8 cellular contexts compared by ENCODE assay signal in the genomic region with DNA sequence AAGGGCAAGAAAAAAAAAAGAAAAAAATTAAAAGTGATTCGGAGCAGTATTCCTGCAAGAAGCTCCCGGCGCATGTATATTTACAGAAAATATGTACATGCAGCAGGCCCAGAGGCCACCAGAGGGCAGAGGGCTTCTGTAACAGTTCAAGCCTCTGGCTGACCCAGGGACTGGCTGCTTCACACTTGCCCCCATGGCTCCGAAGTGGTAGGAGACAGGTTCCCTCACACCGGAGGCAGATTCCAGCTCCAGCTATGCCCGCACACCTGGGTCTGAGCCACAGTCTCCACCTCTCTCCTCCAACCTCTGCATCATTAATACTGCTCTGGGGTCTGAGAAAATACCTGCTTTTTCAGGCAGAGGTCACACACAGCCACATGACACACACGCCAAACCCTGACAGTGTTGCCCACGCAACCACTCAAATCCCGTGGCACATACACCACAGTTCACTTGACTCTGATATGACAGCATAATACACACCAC. TPM values are rescaled to one million over a fixed set of nuclear protein-coding genes. Genes with fewer than 3 reads are reported as not detected.
DNase-seq lines count a peak whose midpoint lies in the region; ATAC-seq and TF ChIP-seq lines count a peak whose summit lies in the region.

No MANE protein-coding gene starts in this region.

- peaks cover 31% of the 10 kb centered on the region for H3K4me1 Mint-ChIP-seq in activated CD4-positive, alpha-beta memory T cell treated with anti-CD3 and anti-CD28 coated beads for 36 hours (ENCODE audit: low read depth)
- peaks cover 15% of the 10 kb centered on the region for H3K4me1 Mint-ChIP-seq in neural progenitor cell

- peaks cover 20% of the 10 kb centered on the region for H3K36me3 Mint-ChIP-seq in activated CD4-positive, alpha-beta memory T cell treated with anti-CD3 and anti-CD28 coated beads for 36 hours
- no peaks in the 10 kb centered on the region for H3K36me3 Mint-ChIP-seq in neural progenitor cell

- peaks cover 0 to 98% (median 13%) of the 10 kb centered on the region in 3 donors for H3K4me1 ChIP-seq in esophagus squamous epithelium
- no peaks in the 10 kb centered on the region for H3K4me1 ChIP-seq in neural progenitor cell

- H3K79me2 ChIP-seq in neural progenitor cell (ENCODE audit: low read depth), result no peaks in the 10 kb centered on the region

- intact Hi-C loops in activated CD4-positive, alpha-beta memory T cell treated with anti-CD3 and anti-CD28 coated beads for 36 hours (cut with micrococcal nuclease), result no loop called here
- intact Hi-C loops in esophagus squamous epithelium (cut with DNase I), result no loop called here

- no peak overlapping the region for H3K4me3 Mint-ChIP-seq in activated CD4-positive, alpha-beta memory T cell treated with anti-CD3 and anti-CD28 coated beads for 36 hours
- H3K4me3 Mint-ChIP-seq in neural progenitor cell, result peak overlapping the region; percentile 23

- H3K9me3 Mint-ChIP-seq in activated CD4-positive, alpha-beta memory T cell treated with anti-CD3 and anti-CD28 coated beads for 36 hours, result peaks cover 2% of the 10 kb centered on the region
- H3K9me3 Mint-ChIP-seq in neural progenitor cell, result no peaks in the 10 kb centered on the region

- peak overlapping the region; percentile 39 for H3K27ac Mint-ChIP-seq in activated CD4-positive, alpha-beta memory T cell treated with anti-CD3 and anti-CD28 coated beads for 36 hours
- peak overlapping the region; percentile 97 for H3K27ac Mint-ChIP-seq in neural progenitor cell

- no peak overlapping the region for H3K9ac ChIP-seq in neural progenitor cell

- H3K27me3 ChIP-seq in esophagus squamous epithelium (no peaks in the 10 kb centered on the region), neural progenitor cell (no peaks in the 10 kb centered on the region)

- TF ChIP-seq POLR2A in NB4 (IDR thresholded peaks at IDR 0.05; ENCODE audit: extremely low read depth, insufficient read length) (no peak), esophagus squamous epithelium (IDR thresholded peaks at IDR 0.05) (no peak)

- DNase-seq in NCI-H1105 treated with DMSO at 0.1 percent for 48 hours (lab: John Stamatoyannopoulos, UW) (peak; percentile 4), NCI-H1105 (lab: John Stamatoyannopoulos, UW) (no peak), NB4 (ENCODE audit: low read depth) (peak; percentile 73), esophagus squamous epithelium (lab: John Stamatoyannopoulos, UW) (no peak), neural progenitor cell (ENCODE audit: low spot score) (peak; percentile 80)
- peak; percentile 64 for DNase-seq in activated CD4-positive, alpha-beta memory T cell treated with anti-CD3 and anti-CD28 coated beads for 36 hours

- POLR2A ChIA-PET in activated CD4-positive, alpha-beta memory T cell treated with anti-CD3 and anti-CD28 coated beads for 36 hours (lab: Charles Lee), result interaction anchor here (0.7 to 3.9 kb wide), 2 partner anchors 26 to 45 kb away, joined by 3 to 18 read pairs; a partner anchor contains a TSS

- H3K9me3 ChIP-seq in esophagus squamous epithelium (no peaks in the 10 kb centered on the region), neural progenitor cell (ENCODE audit: low read depth) (no peaks in the 10 kb centered on the region)

- no peaks in the 10 kb centered on the region for H4K20me1 ChIP-seq in neural progenitor cell (ENCODE audit: low read depth)

- H3K36me3 ChIP-seq in esophagus squamous epithelium (peaks cover 0 to 61% (median 7%) of the 10 kb centered on the region in 3 donors), neural progenitor cell (no peaks in the 10 kb centered on the region)

- ATAC-seq in HG03469 (IDR thresholded peaks at IDR 0.05; ENCODE audit: unreplicated experiment) (no peak), GM21529 (IDR thresholded peaks at IDR 0.05; ENCODE audit: unreplicated experiment) (no peak)

- H3K27ac ChIP-seq in esophagus squamous epithelium (peak overlapping the region in 1 of 4 donors; percentile 97), neural progenitor cell (no peak overlapping the region)

- H3K4me3 ChIP-seq in NB4 (ENCODE audit: low read depth, low read length), result no peak overlapping the region
- H3K4me3 ChIP-seq in esophagus squamous epithelium, result no peak overlapping the region
- no peak overlapping the region for H3K4me3 ChIP-seq in neural progenitor cell

- no peaks in the 10 kb centered on the region for H3F3A ChIP-seq in neural progenitor cell (ENCODE audit: low read depth)

- 68 to 76% methylated on average over 7 to 9 of the region's 9 CpGs for WGBS in esophagus squamous epithelium, 2 donors

- TF ChIP-seq CTCF in NB4 (IDR thresholded peaks at IDR 0.05; ENCODE audit: low read depth, low read length), result peak; percentile 67
- TF ChIP-seq CTCF in esophagus squamous epithelium (IDR thresholded peaks at IDR 0.05), result peak; percentile 20 to 70 (median 58)
- peak; percentile 71 for TF ChIP-seq CTCF in neural progenitor cell (IDR thresholded peaks at IDR 0.05)

- no peak overlapping the region for H3K4me2 ChIP-seq in neural progenitor cell

- H3K27me3 Mint-ChIP-seq in activated CD4-positive, alpha-beta memory T cell treated with anti-CD3 and anti-CD28 coated beads for 36 hours, result no peaks in the 10 kb centered on the region
- peaks cover 2% of the 10 kb centered on the region for H3K27me3 Mint-ChIP-seq in neural progenitor cell (ENCODE audit: insufficient read depth, low read depth)

- CTCF ChIA-PET in activated CD4-positive, alpha-beta memory T cell treated with anti-CD3 and anti-CD28 coated beads for 36 hours (lab: Charles Lee), result interaction anchor here (0.6 to 7.3 kb wide), 14 partner anchors 8 to 282 kb away, joined by 3 to 120 read pairs (median 10); a partner anchor contains a TSS

- H2AFZ ChIP-seq in neural progenitor cell (replicated peaks), result no peak overlapping the region

RNA-seq across cellular contexts. Expression of a gene that starts 2.2 kb away (rescaled TPM):
- 100 to 1,000 TPM; 171 to 178 TPM for total RNA-seq in activated CD4-positive, alpha-beta memory T cell treated with anti-CD3 and anti-CD28 coated beads for 36 hours
- 10 to 100 TPM in 2 of 4 donors, 1 to 10 TPM in 2; 2.9 to 13.5 (median 7.4) TPM for total RNA-seq in esophagus squamous epithelium
- total RNA-seq in neural progenitor cell (ENCODE audit: low replicate concordance), result 0.06 TPM in 1 of 2 replicates, not detected in the other

RNA-seq across cellular contexts. Expression of a gene that starts 17.4 kb away (rescaled TPM):
- total RNA-seq in activated CD4-positive, alpha-beta memory T cell treated with anti-CD3 and anti-CD28 coated beads for 36 hours, result under 1 TPM in 1 of 2 experiments, not detected in 1; 0.05 TPM
- total RNA-seq in esophagus squamous epithelium, result 100 to 1,000 TPM in 2 of 4 donors, 10 to 100 TPM in 2; 52.7 to 161 (median 96.2) TPM
- 0.06 TPM in 1 of 2 replicates, not detected in the other for total RNA-seq in neural progenitor cell (ENCODE audit: low replicate concordance)

RNA-seq across cellular contexts. Expression of a gene that starts 26.2 kb away (rescaled TPM):
- total RNA-seq in activated CD4-positive, alpha-beta memory T cell treated with anti-CD3 and anti-CD28 coated beads for 36 hours, result 10 to 100 TPM; 43.4 to 43.7 TPM
- total RNA-seq in esophagus squamous epithelium (10 to 100 TPM; 35.9 to 55.7 (median 49.4) TPM), neural progenitor cell (ENCODE audit: low replicate concordance) (74.4 and 103 TPM in 2 replicates)

RNA-seq across cellular contexts. Expression of a gene that starts 26.2 kb away (rescaled TPM):
- 1 to 10 TPM; 1.2 to 1.6 TPM for total RNA-seq in activated CD4-positive, alpha-beta memory T cell treated with anti-CD3 and anti-CD28 coated beads for 36 hours
- total RNA-seq in esophagus squamous epithelium, result 1 to 10 TPM in 3 of 4 donors, under 1 TPM in 1; 0.31 to 2.7 (median 1.7) TPM
- total RNA-seq in neural progenitor cell (ENCODE audit: low replicate concordance), result 12.6 and 22.6 TPM in 2 replicates

RNA-seq across cellular contexts. Expression of a gene that starts 33.2 kb away (rescaled TPM):
- total RNA-seq in activated CD4-positive, alpha-beta memory T cell treated with anti-CD3 and anti-CD28 coated beads for 36 hours, result 10 to 100 TPM; 70.2 to 77.7 TPM
- 10 to 100 TPM; 69.3 to 99.0 (median 91.4) TPM for total RNA-seq in esophagus squamous epithelium
- 29.9 and 59.9 TPM in 2 replicates for total RNA-seq in neural progenitor cell (ENCODE audit: low replicate concordance)

Comparison
In these comparisons a context has a peak if more than half of its experiments do, and no peak if none do; other contexts are left out.
1. DNase-seq: peak in NCI-H1105 treated with DMSO at 0.1 percent for 48 hours (single experiment), NB4 (single experiment), activated CD4-positive, alpha-beta memory T cell treated with anti-CD3 and anti-CD28 coated beads for 36 hours (single experiment) and neural progenitor cell (single experiment); none in NCI-H1105 (single experiment) and esophagus squamous epithelium (single experiment).
2. RNA of a gene that starts 2.2 kb away (total RNA-seq): 171 to 178 TPM in activated CD4-positive, alpha-beta memory T cell treated with anti-CD3 and anti-CD28 coated beads for 36 hours; 2.9 to 13.5 TPM in esophagus squamous epithelium and 0.06 TPM in neural progenitor cell; every median in the first group is over 10 times any median in the second.
3. RNA of a gene that starts 17.4 kb away (total RNA-seq): 52.7 to 161 TPM in esophagus squamous epithelium; 0.05 TPM in activated CD4-positive, alpha-beta memory T cell treated with anti-CD3 and anti-CD28 coated beads for 36 hours and 0.06 TPM in neural progenitor cell; every median in the first group is over 10 times any median in the second.
4. Peak in every context shown above with its lines, with median percentiles within 50 percentile points of each other: CTCF ChIP-seq.